2 cellular contexts compared by ENCODE assay signal in genomic region chr16:21593530-21594289, GRCh38.
A peak's percentile ranks its signal among the peaks of the same experiment; 100 is the strongest.
TF ChIP-seq lines count a peak whose summit lies in the region.

No MANE protein-coding gene starts in this region.

TF ChIP-seq in HepG2, 621 proteins besides CTCF, POLR2A, EP300 and RAD21 (continued from another document):
- TF ChIP-seq MAFK (conservative IDR thresholded peaks at IDR 0.05 in 1 of 2, IDR thresholded peaks at IDR 0.05 in 1 of 2; ENCODE audit: low read length in 2 of 2) (peak; percentile 95 to 96), MAFF (IDR thresholded peaks at IDR 0.05; ENCODE audit: low read depth, low read length) (peak; percentile 94)
- TF ChIP-seq, protein P1, sequence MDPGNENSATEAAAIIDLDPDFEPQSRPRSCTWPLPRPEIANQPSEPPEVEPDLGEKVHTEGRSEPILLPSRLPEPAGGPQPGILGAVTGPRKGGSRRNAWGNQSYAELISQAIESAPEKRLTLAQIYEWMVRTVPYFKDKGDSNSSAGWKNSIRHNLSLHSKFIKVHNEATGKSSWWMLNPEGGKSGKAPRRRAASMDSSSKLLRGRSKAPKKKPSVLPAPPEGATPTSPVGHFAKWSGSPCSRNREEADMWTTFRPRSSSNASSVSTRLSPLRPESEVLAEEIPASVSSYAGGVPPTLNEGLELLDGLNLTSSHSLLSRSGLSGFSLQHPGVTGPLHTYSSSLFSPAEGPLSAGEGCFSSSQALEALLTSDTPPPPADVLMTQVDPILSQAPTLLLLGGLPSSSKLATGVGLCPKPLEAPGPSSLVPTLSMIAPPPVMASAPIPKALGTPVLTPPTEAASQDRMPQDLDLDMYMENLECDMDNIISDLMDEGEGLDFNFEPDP (CRISPR knock-in tag; conservative IDR thresholded peaks at IDR 0.05): no peak

TF ChIP-seq in GM12891, 5 proteins besides CTCF, POLR2A, EP300 and RAD21 (continued from another document):
- TF ChIP-seq POLR2AphosphoS5 (IDR thresholded peaks at IDR 0.05; ENCODE audit: low read depth, low read length) (no peak), SPI1 (IDR thresholded peaks at IDR 0.05; ENCODE audit: low read depth, low read length) (no peak)
